Comparison of ENCODE assay signal across 8 cellular contexts in genomic region chr1:36387141-36387949, GRCh38. TPM values are rescaled to one million over a fixed set of nuclear protein-coding genes. Genes with fewer than 3 reads are reported as not detected.
A peak's percentile ranks its signal among the peaks of the same experiment; 100 is the strongest.
DNase-seq lines count a peak whose midpoint lies in the region; ATAC-seq and TF ChIP-seq lines count a peak whose summit lies in the region.

No MANE protein-coding gene starts in this region.

- H3K4me1 ChIP-seq in ES-I3 (ENCODE audit: insufficient read depth, low read length) (peaks cover 16% of the 10 kb centered on the region), upper lobe of right lung (peaks cover 47% of the 10 kb centered on the region)

- H3K36me3 ChIP-seq in ES-I3 (ENCODE audit: insufficient read depth, low read length) (0 out of 2 replicates have a peak, but pooled peaks cover 2% of the 10 kb centered on the region), upper lobe of right lung (peaks cover 24% of the 10 kb centered on the region)

- no peaks in the 10 kb centered on the region for H3K27me3 ChIP-seq in upper lobe of right lung

- no peaks in the 10 kb centered on the region for H3K9me3 ChIP-seq in ES-I3 (ENCODE audit: control insufficient read depth, insufficient read depth, low read length)
- no peaks in the 10 kb centered on the region for H3K9me3 ChIP-seq in upper lobe of right lung

- peak overlapping the region; percentile 80 for H3K9ac ChIP-seq in ES-I3 (ENCODE audit: low read depth, low read length)

- peak overlapping the region; percentile 99 for H3K27ac ChIP-seq in upper lobe of right lung

- peak; percentile 34 for DNase-seq in NOMO-1 treated with dmso at 0.1 percent for 144 hours (lab: John Stamatoyannopoulos, UW; ENCODE audit: unreplicated experiment)
- peak; percentile 90 to 94 for DNase-seq in cardiac fibroblast (ENCODE audit: low read depth in 2 of 2)
- peak; percentile 74 to 75 for DNase-seq in lung microvascular endothelial cell (ENCODE audit: low read depth in 2 of 2)
- no peak for DNase-seq in upper lobe of right lung
- no peak for DNase-seq in inferior parietal cortex (ENCODE audit: extremely low spot score)

- no peak for TF ChIP-seq CTCF in cardiac fibroblast (IDR thresholded peaks at IDR 0.05; ENCODE audit: low read depth, low read length)
- TF ChIP-seq CTCF in upper lobe of right lung (IDR thresholded peaks at IDR 0.05): no peak

- intact Hi-C loops in upper lobe of right lung (cut with DNase I): no loop called here

- peak overlapping the region in 1 of 2 donors; percentile 22 for H3K4me3 ChIP-seq in cardiac fibroblast (replicated peaks in 1 of 2; ENCODE audit: low read depth in 2 of 2, low read length in 2 of 2)
- peak overlapping the region; percentile 94 for H3K4me3 ChIP-seq in upper lobe of right lung

- ATAC-seq in upper lobe of right lung (no peak), HG02642 (IDR thresholded peaks at IDR 0.05; ENCODE audit: poor library complexity, unreplicated experiment) (no peak), GM19397 (IDR thresholded peaks at IDR 0.05; ENCODE audit: unreplicated experiment) (no peak)

RNA-seq across cellular contexts. Expression of gene STK40, which starts 1.6 kb away (rescaled TPM):
- 11.3 and 21.6 TPM in 2 replicates for total RNA-seq in lung microvascular endothelial cell
- total RNA-seq in upper lobe of right lung: 78.9 TPM

RNA-seq across cellular contexts. Expression of gene LSM10, which starts 10.4 kb away (rescaled TPM):
- 8.1 and 9.9 TPM in 2 replicates for total RNA-seq in lung microvascular endothelial cell
- total RNA-seq in upper lobe of right lung: 39.4 TPM

Comparison
In these comparisons a context has a peak if more than half of its experiments do, and no peak if none do; other contexts are left out.
1. DNase-seq: peak in NOMO-1 treated with dmso at 0.1 percent for 144 hours (single experiment), cardiac fibroblast (2 of 2) and lung microvascular endothelial cell (2 of 2); none in upper lobe of right lung (single experiment) and inferior parietal cortex (single experiment).